Comparison of ENCODE assay signal across 26 cellular contexts in genomic region chr1:59908682-59909081, GRCh38. TPM values are rescaled to one million over a fixed set of nuclear protein-coding genes. Genes with fewer than 3 reads are reported as not detected.
A peak's percentile ranks its signal among the peaks of the same experiment; 100 is the strongest.
DNase-seq lines count a peak whose midpoint lies in the region; ATAC-seq, FAIRE-seq and TF ChIP-seq lines count a peak whose summit lies in the region.
"Had no signal": no experiment of that assay in that cellular context is flagged by ENCODE, and none has a peak within 500 bp of the region (broad histone marks: within the 10 kb centered on the region; RNA-seq: fewer than 3 reads in every experiment).

No MANE protein-coding gene starts in this region.

- H3K4me1 ChIP-seq in esophagus muscularis mucosa: peaks cover 0 to 6% (median 0%) of the 10 kb centered on the region in 4 donors
- peaks cover 16% of the 10 kb centered on the region for H3K4me1 ChIP-seq in HepG2 (ENCODE audit: insufficient read depth, low read length)
- H3K4me1 ChIP-seq in mucosa of descending colon (ENCODE audit: low read depth): no peaks in the 10 kb centered on the region
- H3K4me1 ChIP-seq: A549; BE2C; BLaER1 treated with 17β-estradiol and CSF1 and Interleukin-3, amounts not matched to agents 10 nM and 100 nM; HAP-1 had no signal

- H3K4me2 ChIP-seq in HepG2 (ENCODE audit: low read depth, low read length): no peak overlapping the region
- H3K4me2 ChIP-seq: A549; BLaER1 treated with 17β-estradiol and CSF1 and Interleukin-3, amounts not matched to agents 10 nM and 100 nM had no signal

- TF ChIP-seq POLR2A in GM12891 (IDR thresholded peaks at IDR 0.05; ENCODE audit: low read depth, low read length) (no peak), esophagus muscularis mucosa (IDR thresholded peaks at IDR 0.05; ENCODE audit: low read depth) (no peak), HepG2 (IDR thresholded peaks at IDR 0.05; ENCODE audit: insufficient read depth in 1 of 2, low read depth in 2 of 2, low read length in 2 of 2) (no peak)

- ATAC-seq in HepG2: peak; percentile 56
- peak; percentile 79 for ATAC-seq in mucosa of descending colon
- no peak for ATAC-seq in HG02759 (IDR thresholded peaks at IDR 0.05; ENCODE audit: unreplicated experiment)
- ATAC-seq: A549, GM12878 had no signal

- CTCF ChIA-PET in HepG2 (lab: Yijun Ruan, JAX; ENCODE audit: low intra/inter-chr PET ratio, low total read pairs): no interaction called here

- H3K27me3 ChIP-seq in esophagus muscularis mucosa (no peaks in the 10 kb centered on the region), HepG2 (ENCODE audit: control insufficient read depth in 1 of 2, insufficient read depth in 2 of 2, low read length in 2 of 2) (no peaks in the 10 kb centered on the region)
- H3K27me3 ChIP-seq: BE2C; BLaER1 treated with 17β-estradiol and CSF1 and Interleukin-3, amounts not matched to agents 10 nM and 100 nM had no signal

- TF ChIP-seq RAD21 in HepG2 (CRISPR knock-in tag; IDR thresholded peaks at IDR 0.05): no peak

- in situ Hi-C loops in HepG2 (cut with HindIII; ENCODE audit: extremely low pct_ligation_motif_present, low pct_unique_long_range_greater_than_20kb): no loop called here

- FAIRE-seq in GM12891 (lab: Jason Lieb, UNC): peak; percentile 28
- peak; percentile 63 for FAIRE-seq in HepG2 (lab: Jason Lieb, UNC)
- FAIRE-seq: A549, D721Med, GM12878, H54 had no signal

- no peaks in the 10 kb centered on the region for H3K79me2 ChIP-seq in HepG2 (ENCODE audit: insufficient read depth, low read length)

- no peak for TF ChIP-seq CTCF in esophagus muscularis mucosa (IDR thresholded peaks at IDR 0.05)
- TF ChIP-seq CTCF in HepG2 (CRISPR knock-in tag; IDR thresholded peaks at IDR 0.05): no peak
- no peak for TF ChIP-seq CTCF in mucosa of descending colon (IDR thresholded peaks at IDR 0.05)

- DNase-seq in GM12891 (ENCODE audit: insufficient read length, low spot score): no peak
- peak; percentile 24 for DNase-seq in esophagus muscularis mucosa (ENCODE audit: extremely low spot score)
- DNase-seq in HepG2 (ENCODE audit: low spot score): peak; percentile 27
- peak in 1 of 3 donors; percentile 31 for DNase-seq in mucosa of descending colon
- no peak for DNase-seq in NCI-H2107 (lab: John Stamatoyannopoulos, UW)
- no peak for DNase-seq in HUDEP-2 (lab: John Stamatoyannopoulos, UW; ENCODE audit: unreplicated experiment in 76 of 76)
- DNase-seq: 8988T; ACHN; AML-193; BE2C; CD4-positive, alpha-beta T cell; CD8-positive, alpha-beta memory T cell; DMS 273 treated with DMSO at 0.1 percent for 48 hours; DMS79; EL; GDM1; GOT3; HFFc6 had no signal

- 85% methylated on average over 2 of the region's 2 CpGs for WGBS in esophagus muscularis mucosa
- 97% methylated on average over 2 of the region's 2 CpGs for WGBS in HepG2 (ENCODE audit: low lambda C conversion rate)

- H3K36me3 ChIP-seq in esophagus muscularis mucosa: peaks cover 0 to 4% (median 0%) of the 10 kb centered on the region in 4 donors
- peaks cover 2 to 17% of the 10 kb centered on the region in 2 experiments; a peak in 4 of 5 replicates for H3K36me3 ChIP-seq in HepG2 (replicated peaks in 1 of 2; ENCODE audit: control insufficient read depth in 1 of 2, insufficient read depth in 2 of 2, low read length in 2 of 2)
- H3K36me3 ChIP-seq in mucosa of descending colon (ENCODE audit: low read depth): no peaks in the 10 kb centered on the region
- H3K36me3 ChIP-seq: BE2C; BLaER1 treated with 17β-estradiol and CSF1 and Interleukin-3, amounts not matched to agents 10 nM and 100 nM; HAP-1 had no signal

- H3K27ac ChIP-seq in esophagus muscularis mucosa (replicated peaks in 1 of 4) (no peak overlapping the region), HepG2 (ENCODE audit: extremely low read length, insufficient read depth, low read length) (peak overlapping the region; percentile 12)
- H3K27ac ChIP-seq: A549; BLaER1 treated with 17β-estradiol and CSF1 and Interleukin-3, amounts not matched to agents 10 nM and 100 nM had no signal

- H3K9me3 ChIP-seq in esophagus muscularis mucosa: no peaks in the 10 kb centered on the region
- no peaks in the 10 kb centered on the region for H3K9me3 ChIP-seq in HepG2 (ENCODE audit: low read length)
- no peaks in the 10 kb centered on the region for H3K9me3 ChIP-seq in mucosa of descending colon
- H3K9me3 ChIP-seq: A549; BE2C; BLaER1 treated with 17β-estradiol and CSF1 and Interleukin-3, amounts not matched to agents 10 nM and 100 nM; HAP-1 had no signal

- no peak overlapping the region for H2AFZ ChIP-seq in HepG2 (ENCODE audit: low read length)

- POLR2A ChIA-PET in HepG2 (lab: Yijun Ruan, JAX): no interaction called here

- BruUV-seq in HepG2 (replicated peaks; lab: Mats Ljungman, UMichigan): no TSS peak

- TF ChIP-seq EP300 in esophagus muscularis mucosa (IDR thresholded peaks at IDR 0.05): no peak
- TF ChIP-seq EP300 in HepG2 (IDR thresholded peaks at IDR 0.05; ENCODE audit: low read depth in 2 of 2, low read length in 2 of 2): no peak
- TF ChIP-seq EP300 in HepG2 (CRISPR knock-in tag; IDR thresholded peaks at IDR 0.05; ENCODE audit: borderline replicate concordance): no peak

- intact Hi-C loops in esophagus muscularis mucosa (cut with DNase I): no loop called here
- intact Hi-C loops in HepG2 (cut with micrococcal nuclease; ENCODE audit: unreplicated experiment): no loop called here
- intact Hi-C loops in mucosa of descending colon (cut with DNase I, micrococcal nuclease): no loop called here

- H4K20me1 ChIP-seq in HepG2 (ENCODE audit: insufficient read depth, low read length): no peaks in the 10 kb centered on the region
- H4K20me1 ChIP-seq: BLaER1 treated with 17β-estradiol and CSF1 and Interleukin-3, amounts not matched to agents 10 nM and 100 nM had no signal

- H3K4me3 ChIP-seq in esophagus muscularis mucosa: no peak overlapping the region
- no peak overlapping the region for H3K4me3 ChIP-seq in HepG2 (replicated peaks in 1 of 3; ENCODE audit: insufficient read depth in 1 of 3, low read depth in 2 of 3, low read length in 3 of 3)
- no peak overlapping the region for H3K4me3 ChIP-seq in mucosa of descending colon
- H3K4me3 ChIP-seq: A549; BLaER1 treated with 17β-estradiol and CSF1 and Interleukin-3, amounts not matched to agents 10 nM and 100 nM; GM12878; HAP-1 had no signal

- H3K9ac ChIP-seq in HepG2 (ENCODE audit: insufficient read depth, low read depth, low read length): no peak overlapping the region
- H3K9ac ChIP-seq: BLaER1 treated with 17β-estradiol and CSF1 and Interleukin-3, amounts not matched to agents 10 nM and 100 nM had no signal

TF ChIP-seq in GM12891, 5 proteins besides CTCF, POLR2A, EP300 and RAD21:
- no peak for TF ChIP-seq POLR2AphosphoS5 (IDR thresholded peaks at IDR 0.05; ENCODE audit: low read depth, low read length)
- TF ChIP-seq SPI1 (IDR thresholded peaks at IDR 0.05; ENCODE audit: low read depth, low read length): no peak
- no peak for TF ChIP-seq POU2F2 (IDR thresholded peaks at IDR 0.05; ENCODE audit: low read depth, low read length)
- no peak for TF ChIP-seq PAX5 (IDR thresholded peaks at IDR 0.05; ENCODE audit: insufficient read depth, low read length, severe bottlenecking)
- no peak for TF ChIP-seq TAF1 (IDR thresholded peaks at IDR 0.05; ENCODE audit: low read depth, low read length)
TF ChIP-seq in GM12891: peak in this region for 0.

TF ChIP-seq in HepG2, 621 proteins besides CTCF, POLR2A, EP300 and RAD21 (continues in another document):
- TF ChIP-seq PPARG (CRISPR knock-in tag; conservative IDR thresholded peaks at IDR 0.05): peak; percentile 91

RNA-seq across cellular contexts. Expression of gene CYP2J2, which starts 17.9 kb away (rescaled TPM):
- polyA plus RNA-seq in GM12891 (2012; ENCODE audit: low read depth, missing spikeins): 0.04 TPM
- under 1 TPM in 3 of 4 donors, not detected in 1; 0.17 to 0.42 (median 0.26) TPM for total RNA-seq in esophagus muscularis mucosa
- total RNA-seq in HepG2 (2016; rRNA removed; fragmentation: Illumina TruSeq; extraction: Trizol): 1.1 and 2.1 TPM in 2 replicates
- total RNA-seq in HepG2 (2016; cell fraction: cytosol; rRNA removed; fragmentation: Illumina TruSeq; extraction: Trizol; ENCODE audit: low read depth): 0.61 and 0.62 TPM in 2 replicates
- 0.95 and 2.7 TPM in 2 replicates for total RNA-seq in HepG2 (2016; cell fraction: insoluble cytoplasmic fraction; rRNA removed; fragmentation: Illumina TruSeq; extraction: Trizol)
- 1.0 and 1.1 TPM in 2 replicates for total RNA-seq in HepG2 (2016; cell fraction: membrane; rRNA removed; fragmentation: Illumina TruSeq; extraction: Trizol)
- total RNA-seq in HepG2 (2016; cell fraction: nucleus; rRNA removed; fragmentation: Illumina TruSeq; extraction: Trizol): 1.5 and 2.3 TPM in 2 replicates
- 5.9 and 6.6 TPM in 2 replicates for polyA plus RNA-seq in HepG2 (2011; rRNA removed)
- polyA plus RNA-seq in HepG2 (2011; cell fraction: cytosol; rRNA removed): 3.7 and 5.4 TPM in 2 replicates
- 8.0 and 9.4 TPM in 2 replicates for polyA plus RNA-seq in HepG2 (2011; cell fraction: nucleus; rRNA removed)
- 12.5 and 20.6 TPM in 2 replicates for polyA plus RNA-seq in HepG2 (2012)
- polyA plus RNA-seq in HepG2 (2016; cell fraction: cytosol; fragmentation: Illumina TruSeq; extraction: Trizol; ENCODE audit: low read depth): 0.35 and 0.44 TPM in 2 replicates
- polyA plus RNA-seq in HepG2 (2016; cell fraction: insoluble cytoplasmic fraction; fragmentation: Illumina TruSeq; extraction: Trizol; ENCODE audit: low read depth): 0.82 and 1.5 TPM in 2 replicates
- 0.45 and 0.58 TPM in 2 replicates for polyA plus RNA-seq in HepG2 (2016; cell fraction: membrane; fragmentation: Illumina TruSeq; extraction: Trizol; ENCODE audit: low read depth)
- polyA plus RNA-seq in HepG2 (2016; cell fraction: nucleus; fragmentation: Illumina TruSeq; extraction: Trizol; ENCODE audit: insufficient read depth, low read depth): 4.2 and 6.0 TPM in 2 replicates
- 4.8 TPM in 1 of 2 replicates, not detected in the other for polyA minus RNA-seq in HepG2 (2011; rRNA and poly(A)+ RNA removed; ENCODE audit: low replicate concordance)
- 5.1 and 5.3 TPM in 2 replicates for polyA minus RNA-seq in HepG2 (2011; cell fraction: cytosol; rRNA and poly(A)+ RNA removed)
- 7.1 and 10.3 TPM in 2 replicates for polyA minus RNA-seq in HepG2 (2011; cell fraction: nucleus; rRNA and poly(A)+ RNA removed)
- total RNA-seq in mucosa of descending colon: 10 to 100 TPM; 21.8 to 58.6 (median 45.6) TPM
- polyA plus RNA-seq: CD14-positive monocyte had no signal

Comparison
In these comparisons a context has a peak if more than half of its experiments do, and no peak if none do; other contexts are left out.
1. DNase-seq: peak in esophagus muscularis mucosa (single experiment) and HepG2 (single experiment); none in GM12891 (single experiment), NCI-H2107 (single experiment) and HUDEP-2 (0 of 76).
2. RNA of gene CYP2J2, which starts 17.9 kb away (total RNA-seq): 21.8 to 58.6 TPM in mucosa of descending colon; 0.61 to 2.7 TPM in HepG2 and 0.17 to 0.42 TPM in esophagus muscularis mucosa; every median in the first group is over 4 times any median in the second.